ENCODE assay signal across 2 cellular contexts in the genomic region with DNA sequence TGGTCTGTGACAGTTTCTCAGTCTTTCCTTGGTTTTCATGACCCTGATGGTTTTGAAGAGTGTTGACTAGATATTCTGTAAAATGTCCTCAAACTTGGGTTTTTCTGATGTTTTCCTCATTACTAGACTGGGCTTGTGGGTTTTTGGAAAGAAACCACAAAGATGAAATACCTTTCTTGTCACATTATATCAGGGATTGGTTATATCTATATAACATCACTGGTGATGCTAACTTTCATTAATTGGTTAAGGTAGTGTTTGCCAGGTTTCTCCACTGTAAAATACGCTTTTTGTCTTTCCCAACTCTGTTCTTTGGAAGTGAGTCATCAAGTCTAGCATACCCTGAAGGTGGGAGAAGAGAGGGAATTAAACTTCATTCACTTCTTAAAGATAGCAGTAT.
TF ChIP-seq lines count a peak whose summit lies in the region.

No MANE protein-coding gene starts in this region.

TF ChIP-seq in IMR-90, 13 proteins besides CTCF, POLR2A, EP300 and RAD21 (continued from another document):
- no peak for TF ChIP-seq RFX5 (IDR thresholded peaks at IDR 0.05; ENCODE audit: low read depth, low read length)
- TF ChIP-seq, protein P1, sequence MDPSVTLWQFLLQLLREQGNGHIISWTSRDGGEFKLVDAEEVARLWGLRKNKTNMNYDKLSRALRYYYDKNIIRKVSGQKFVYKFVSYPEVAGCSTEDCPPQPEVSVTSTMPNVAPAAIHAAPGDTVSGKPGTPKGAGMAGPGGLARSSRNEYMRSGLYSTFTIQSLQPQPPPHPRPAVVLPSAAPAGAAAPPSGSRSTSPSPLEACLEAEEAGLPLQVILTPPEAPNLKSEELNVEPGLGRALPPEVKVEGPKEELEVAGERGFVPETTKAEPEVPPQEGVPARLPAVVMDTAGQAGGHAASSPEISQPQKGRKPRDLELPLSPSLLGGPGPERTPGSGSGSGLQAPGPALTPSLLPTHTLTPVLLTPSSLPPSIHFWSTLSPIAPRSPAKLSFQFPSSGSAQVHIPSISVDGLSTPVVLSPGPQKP (IDR thresholded peaks at IDR 0.05; ENCODE audit: borderline replicate concordance, low read depth, low read length), result no peak

TF ChIP-seq in HEK293T, 16 proteins besides CTCF, POLR2A, EP300 and RAD21 (continued from another document):
- TF ChIP-seq, protein P2, sequence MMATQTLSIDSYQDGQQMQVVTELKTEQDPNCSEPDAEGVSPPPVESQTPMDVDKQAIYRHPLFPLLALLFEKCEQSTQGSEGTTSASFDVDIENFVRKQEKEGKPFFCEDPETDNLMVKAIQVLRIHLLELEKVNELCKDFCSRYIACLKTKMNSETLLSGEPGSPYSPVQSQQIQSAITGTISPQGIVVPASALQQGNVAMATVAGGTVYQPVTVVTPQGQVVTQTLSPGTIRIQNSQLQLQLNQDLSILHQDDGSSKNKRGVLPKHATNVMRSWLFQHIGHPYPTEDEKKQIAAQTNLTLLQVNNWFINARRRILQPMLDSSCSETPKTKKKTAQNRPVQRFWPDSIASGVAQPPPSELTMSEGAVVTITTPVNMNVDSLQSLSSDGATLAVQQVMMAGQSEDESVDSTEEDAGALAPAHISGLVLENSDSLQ (IDR thresholded peaks at IDR 0.05), result no peak
- TF ChIP-seq CTBP1 (IDR thresholded peaks at IDR 0.05; ENCODE audit: borderline replicate concordance), result no peak
- no peak for TF ChIP-seq TARDBP (IDR thresholded peaks at IDR 0.05)
- no peak for TF ChIP-seq FOXK2 (IDR thresholded peaks at IDR 0.05)
- no peak for TF ChIP-seq ARNT (IDR thresholded peaks at IDR 0.05)
